In the genomic region with DNA sequence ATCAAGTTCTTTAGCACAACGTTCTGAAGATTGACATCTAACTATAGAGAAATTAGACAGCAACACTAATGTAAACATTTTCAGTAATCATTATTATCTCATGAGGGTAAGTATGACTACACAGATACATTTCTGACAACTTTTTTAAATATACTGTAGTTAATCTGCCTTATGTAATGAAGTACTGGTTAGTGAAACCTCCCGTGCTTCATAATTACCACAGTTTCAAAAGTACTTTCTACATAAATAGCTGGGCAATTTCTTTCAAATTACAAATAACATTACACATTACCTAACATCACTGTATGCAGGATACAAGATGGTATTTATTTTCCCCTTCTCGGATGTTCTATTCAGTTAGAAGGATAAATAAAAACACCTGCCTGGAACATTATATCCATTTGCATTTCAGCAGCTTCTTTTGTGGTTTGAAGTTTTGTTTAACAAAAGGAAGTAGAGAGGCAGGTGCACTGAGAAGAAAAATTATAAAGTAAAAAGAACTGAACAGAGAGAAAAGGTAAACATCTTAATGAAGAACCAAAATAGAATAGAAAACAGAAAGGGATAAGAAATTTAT, we compare ENCODE assay signal across 25 cellular contexts.
DNase-seq lines count a peak whose midpoint lies in the region; ATAC-seq lines count a peak whose summit lies in the region.
"Had no signal": no experiment of that assay in that cellular context is flagged by ENCODE, and none has a peak within 500 bp of the region (broad histone marks: within the 10 kb centered on the region; RNA-seq: fewer than 3 reads in every experiment).

No MANE protein-coding gene starts in this region.

- H3K4me3 ChIP-seq in Jurkat, Clone E6-1 (ENCODE audit: low read length): no peak overlapping the region
- H3K4me3 ChIP-seq: esophagus squamous epithelium, GM23248, hepatocyte had no signal

- no peak overlapping the region for H3K27ac ChIP-seq in substantia nigra (ENCODE audit: low read depth, low read length, poor library complexity, severe bottlenecking)
- H3K27ac ChIP-seq: C4-2B, esophagus squamous epithelium, GM23248, hepatocyte, VCaP had no signal

- DNase-seq in Jurkat, Clone E6-1 (ENCODE audit: low read depth, low spot score): peak; percentile 46
- DNase-seq in NCI-H146 (lab: John Stamatoyannopoulos, UW): peak; percentile 79
- peak; percentile 48 for DNase-seq in NCI-H510A treated with DMSO at 0.1 percent for 48 hours (lab: John Stamatoyannopoulos, UW)
- peak; percentile 24 to 48 for DNase-seq in SHP77 (lab: John Stamatoyannopoulos, UW)
- no peak for DNase-seq in NCI-H2227 treated with DMSO at 0.1 percent for 48 hours (lab: John Stamatoyannopoulos, UW)
- no peak for DNase-seq in DMS 273 treated with DMSO at 0.1 percent for 48 hours (lab: John Stamatoyannopoulos, UW)
- DNase-seq in substantia nigra (lab: John Stamatoyannopoulos, UW): no peak
- DNase-seq: aorta; Calu3; endodermal cell; esophagus squamous epithelium; GM23248; KG1; left ventricle myocardium superior; MV-4-11; naive thymus-derived CD4-positive, alpha-beta T cell; NCI-H226; nucleus accumbens; stimulated activated CD8-positive, alpha-beta memory T cell treated with anti-CD3 and anti-CD28 coated beads, Interleukin-4, amount 100 ng/mL, for 48 hours; trophoblast cell had no signal

- ATAC-seq in GM18858 (IDR thresholded peaks at IDR 0.05; ENCODE audit: unreplicated experiment): no peak
- ATAC-seq: activated naive CD4-positive, alpha-beta T cell treated with anti-CD3 and anti-CD28 coated beads, Interleukin-2, amount 50 U/mL, for 72 hours; left ventricle myocardium superior; naive thymus-derived CD4-positive, alpha-beta T cell had no signal

Comparison
In these comparisons a context has a peak if more than half of its experiments do, and no peak if none do; other contexts are left out.
1. DNase-seq: peak in Jurkat, Clone E6-1 (single experiment), NCI-H146 (single experiment), NCI-H510A treated with DMSO at 0.1 percent for 48 hours (single experiment) and SHP77 (2 of 2); none in NCI-H2227 treated with DMSO at 0.1 percent for 48 hours (single experiment), DMS 273 treated with DMSO at 0.1 percent for 48 hours (single experiment) and substantia nigra (0 of 49).